ENCODE assay signal across 10 cellular contexts in genomic region chr3:108342829-108343478, GRCh38. TPM values are rescaled to one million over a fixed set of nuclear protein-coding genes. Genes with fewer than 3 reads are reported as not detected.
A peak's percentile ranks its signal among the peaks of the same experiment; 100 is the strongest.
DNase-seq lines count a peak whose midpoint lies in the region; ATAC-seq and TF ChIP-seq lines count a peak whose summit lies in the region.
"Had no signal": no experiment of that assay in that cellular context is flagged by ENCODE, and none has a peak within 500 bp of the region (broad histone marks: within the 10 kb centered on the region; RNA-seq: fewer than 3 reads in every experiment).

No MANE protein-coding gene starts in this region.

- peaks cover 3% of the 10 kb centered on the region for H3K36me3 Mint-ChIP-seq in T-helper 2 cell treated with Interferon-gamma antibody and Interleukin-4, amounts not matched to agents 5 μg/mL and 100 μg/mL, for 36 hours (ENCODE audit: low read depth)
- peaks cover 0 to 18% (median 0%) of the 10 kb centered on the region in 5 donors for H3K36me3 Mint-ChIP-seq in naive thymus-derived CD4-positive, alpha-beta T cell
- H3K36me3 Mint-ChIP-seq in Caco-2 (ENCODE audit: insufficient read depth, unreplicated experiment), result no peaks in the 10 kb centered on the region

- H3K27me3 ChIP-seq in naive thymus-derived CD4-positive, alpha-beta T cell (ENCODE audit: control insufficient read depth in 2 of 2, insufficient read depth in 2 of 2, low read length in 2 of 2), result no peaks in the 10 kb centered on the region
- H3K27me3 ChIP-seq in Caco-2 (replicated peaks; ENCODE audit: control insufficient read depth, insufficient read depth, low read length), result no peaks in the 10 kb centered on the region

- POLR2A ChIA-PET in naive thymus-derived CD4-positive, alpha-beta T cell (lab: Charles Lee), result no interaction called here
- POLR2A ChIA-PET in Caco-2 (lab: Charles Lee), result no interaction called here

- BruUV-seq in Caco-2 (replicated peaks; lab: Mats Ljungman, UMichigan), result no TSS peak

- H3K36me3 ChIP-seq in naive thymus-derived CD4-positive, alpha-beta T cell (ENCODE audit: control insufficient read depth in 2 of 3, insufficient read depth in 3 of 3, low read length in 3 of 3), result no peaks in the 10 kb centered on the region
- no peaks in the 10 kb centered on the region for H3K36me3 ChIP-seq in Caco-2 (ENCODE audit: control insufficient read depth, insufficient read depth, low read length)

- peak overlapping the region; percentile 18 for H3K27ac Mint-ChIP-seq in T-helper 2 cell treated with Interferon-gamma antibody and Interleukin-4, amounts not matched to agents 5 μg/mL and 100 μg/mL, for 36 hours
- peak overlapping the region in 1 of 9 donors; percentile 62 for H3K27ac Mint-ChIP-seq in naive thymus-derived CD4-positive, alpha-beta T cell
- H3K27ac Mint-ChIP-seq in Caco-2 (ENCODE audit: unreplicated experiment), result no peak overlapping the region

- no peak overlapping the region for H3K4me3 Mint-ChIP-seq in T-helper 2 cell treated with Interferon-gamma antibody and Interleukin-4, amounts not matched to agents 5 μg/mL and 100 μg/mL, for 36 hours
- H3K4me3 Mint-ChIP-seq in naive thymus-derived CD4-positive, alpha-beta T cell, result peak overlapping the region in 1 of 10 donors; percentile 2
- H3K4me3 Mint-ChIP-seq in Caco-2 (ENCODE audit: unreplicated experiment), result no peak overlapping the region

- CTCF ChIA-PET in naive thymus-derived CD4-positive, alpha-beta T cell (lab: Charles Lee), result no interaction called here
- CTCF ChIA-PET in Caco-2 (lab: Charles Lee), result no interaction called here

- peaks cover 9% of the 10 kb centered on the region for H3K27me3 Mint-ChIP-seq in T-helper 2 cell treated with Interferon-gamma antibody and Interleukin-4, amounts not matched to agents 5 μg/mL and 100 μg/mL, for 36 hours (ENCODE audit: low read depth)
- H3K27me3 Mint-ChIP-seq in naive thymus-derived CD4-positive, alpha-beta T cell, result peaks cover 0 to 4% (median 2%) of the 10 kb centered on the region in 5 donors
- no peaks in the 10 kb centered on the region for H3K27me3 Mint-ChIP-seq in Caco-2 (ENCODE audit: insufficient read depth, unreplicated experiment)

- no peaks in the 10 kb centered on the region for H3K9me3 ChIP-seq in naive thymus-derived CD4-positive, alpha-beta T cell (ENCODE audit: control insufficient read depth in 2 of 3, low read length in 3 of 3)
- H3K9me3 ChIP-seq in Caco-2, result no peaks in the 10 kb centered on the region

- no peak for TF ChIP-seq CTCF in Caco-2 (IDR thresholded peaks at IDR 0.05; ENCODE audit: insufficient read depth in 1 of 2, low read depth in 1 of 2, low read length in 1 of 2, severe bottlenecking in 1 of 2, unreplicated experiment in 1 of 2)

- intact Hi-C loops in naive thymus-derived CD4-positive, alpha-beta T cell (cut with micrococcal nuclease), result loop anchor here in 1 of 2 donors (2.0 to 5.0 kb wide), 2 partner anchors 42 to 1509 kb away; no protein-coding TSS in a partner anchor
- intact Hi-C loops in Caco-2 (cut with micrococcal nuclease; ENCODE audit: unreplicated experiment), result no loop called here

- peak; percentile 64 for ATAC-seq in GM18870 (IDR thresholded peaks at IDR 0.05; ENCODE audit: unreplicated experiment)
- peak; percentile 57 for ATAC-seq in HG02763 (IDR thresholded peaks at IDR 0.05; ENCODE audit: unreplicated experiment)
- ATAC-seq in naive thymus-derived CD4-positive, alpha-beta T cell, result no peak
- ATAC-seq in HG03139 (IDR thresholded peaks at IDR 0.05; ENCODE audit: unreplicated experiment), result no peak

- H3K4me1 Mint-ChIP-seq in T-helper 2 cell treated with Interferon-gamma antibody and Interleukin-4, amounts not matched to agents 5 μg/mL and 100 μg/mL, for 36 hours (ENCODE audit: low read depth), result peaks cover 17% of the 10 kb centered on the region
- H3K4me1 Mint-ChIP-seq in naive thymus-derived CD4-positive, alpha-beta T cell, result peaks cover 0 to 25% (median 0%) of the 10 kb centered on the region in 7 donors
- H3K4me1 Mint-ChIP-seq in Caco-2 (ENCODE audit: low read depth, unreplicated experiment), result no peaks in the 10 kb centered on the region

- H3K4me3 ChIP-seq in naive thymus-derived CD4-positive, alpha-beta T cell (ENCODE audit: low read length), result no peak overlapping the region
- H3K4me3 ChIP-seq in Caco-2 (ENCODE audit: low read depth, low read length), result no peak overlapping the region

- DNase-seq in T-helper 2 cell treated with Interferon-gamma antibody and Interleukin-4, amounts not matched to agents 5 μg/mL and 100 μg/mL, for 36 hours (ENCODE audit: low spot score), result peak; percentile 9
- DNase-seq in non-pigmented ciliary epithelial cell (ENCODE audit: low read depth) (peak; percentile 38), Caco-2 (no peak), GDM1 (lab: John Stamatoyannopoulos, UW) (no peak)
- no peak for DNase-seq in naive thymus-derived CD4-positive, alpha-beta T cell
- DNase-seq: amygdala had no signal

- peaks cover 3% of the 10 kb centered on the region for H3K9me3 Mint-ChIP-seq in T-helper 2 cell treated with Interferon-gamma antibody and Interleukin-4, amounts not matched to agents 5 μg/mL and 100 μg/mL, for 36 hours
- H3K9me3 Mint-ChIP-seq in naive thymus-derived CD4-positive, alpha-beta T cell, result peaks cover 0 to 3% (median 0%) of the 10 kb centered on the region in 11 donors
- H3K9me3 Mint-ChIP-seq in Caco-2 (ENCODE audit: unreplicated experiment), result no peaks in the 10 kb centered on the region

- no peak overlapping the region for H3K27ac ChIP-seq in naive thymus-derived CD4-positive, alpha-beta T cell (ENCODE audit: low read depth, low read length)

- H3K4me1 ChIP-seq in naive thymus-derived CD4-positive, alpha-beta T cell (ENCODE audit: control insufficient read depth in 2 of 2, insufficient read depth in 2 of 2, low read length in 2 of 2), result no peaks in the 10 kb centered on the region
- no peaks in the 10 kb centered on the region; the same call in 1 of the 2 replicates for H3K4me1 ChIP-seq in Caco-2

RNA-seq across cellular contexts. Expression of gene HHLA2, which starts 46.6 kb away (rescaled TPM):
- total RNA-seq in naive thymus-derived CD4-positive, alpha-beta T cell, result 1 to 10 TPM in 1 of 5 experiments, under 1 TPM in 4; 0.21 to 4.5 (median 0.43) TPM
- polyA plus RNA-seq in naive thymus-derived CD4-positive, alpha-beta T cell, result under 1 TPM in 1 of 2 donors, not detected in 1; 0.13 TPM
- 0.50 and 0.91 TPM in 2 replicates for total RNA-seq in Caco-2 (2022)
- polyA plus RNA-seq: keratinocyte had no signal

Comparison
In these comparisons a context has a peak if more than half of its experiments do, and no peak if none do; other contexts are left out.
1. ATAC-seq: peak in GM18870 (single experiment) and HG02763 (single experiment); none in naive thymus-derived CD4-positive, alpha-beta T cell (single experiment) and HG03139 (single experiment).
2. DNase-seq: peak in T-helper 2 cell treated with Interferon-gamma antibody and Interleukin-4, amounts not matched to agents 5 μg/mL and 100 μg/mL, for 36 hours (single experiment) and non-pigmented ciliary epithelial cell (single experiment); none in naive thymus-derived CD4-positive, alpha-beta T cell (0 of 9), Caco-2 (0 of 2) and GDM1 (single experiment).